7 cellular contexts compared by ENCODE assay signal in the genomic region with DNA sequence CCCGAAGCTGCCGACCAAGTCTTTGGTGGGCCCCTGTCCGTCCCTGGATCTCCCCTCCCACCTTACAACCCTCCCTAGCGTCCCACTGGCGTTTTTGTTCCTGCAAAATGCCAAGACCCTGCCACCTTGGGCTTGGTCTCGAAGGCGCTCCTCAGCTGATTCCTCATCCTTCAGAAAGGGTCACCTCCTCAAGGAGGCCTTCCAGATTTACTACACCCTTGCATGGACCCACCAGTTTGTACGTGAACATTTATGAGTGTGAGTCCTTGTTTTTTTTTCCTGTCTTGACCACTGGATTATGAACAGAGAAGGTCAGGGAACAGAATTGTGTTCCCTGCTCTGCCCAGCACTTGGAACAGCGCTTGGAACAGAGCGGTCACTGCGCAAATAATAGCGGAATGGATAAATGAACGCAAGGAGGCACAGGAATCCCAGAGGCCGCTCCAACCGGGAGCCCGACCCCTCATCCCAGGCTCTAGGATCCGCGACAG. TPM values are rescaled to one million over a fixed set of nuclear protein-coding genes. Genes with fewer than 3 reads are reported as not detected.
DNase-seq lines count a peak whose midpoint lies in the region; ATAC-seq and TF ChIP-seq lines count a peak whose summit lies in the region.

No MANE protein-coding gene starts in this region.

- H3K9me3 Mint-ChIP-seq in activated CD8-positive, alpha-beta T cell treated with anti-CD3 and anti-CD28 coated beads, Interleukin-2, amount 10 ng/mL, durations not matched to agents 7 days and 5 days (ENCODE audit: insufficient read depth) = no peaks in the 10 kb centered on the region
- H3K9me3 Mint-ChIP-seq in stimulated activated naive CD8-positive, alpha-beta T cell treated with anti-CD3 and anti-CD28 coated beads, Interleukin-15, amount 100 ng/mL, for 72 hours = no peaks in the 10 kb centered on the region

- ATAC-seq in activated CD8-positive, alpha-beta T cell treated with anti-CD3 and anti-CD28 coated beads, Interleukin-2, amount 10 ng/mL, durations not matched to agents 7 days and 5 days = no peak
- no peak for ATAC-seq in stimulated activated naive CD8-positive, alpha-beta T cell treated with anti-CD3 and anti-CD28 coated beads, Interleukin-15, amount 100 ng/mL, for 72 hours
- no peak for ATAC-seq in HG02642 (IDR thresholded peaks at IDR 0.05; ENCODE audit: poor library complexity, unreplicated experiment)

- peak overlapping the region; percentile 80 for H3K4me3 Mint-ChIP-seq in activated CD8-positive, alpha-beta T cell treated with anti-CD3 and anti-CD28 coated beads, Interleukin-2, amount 10 ng/mL, durations not matched to agents 7 days and 5 days
- peak overlapping the region; percentile 79 to 87 for H3K4me3 Mint-ChIP-seq in stimulated activated naive CD8-positive, alpha-beta T cell treated with anti-CD3 and anti-CD28 coated beads, Interleukin-15, amount 100 ng/mL, for 72 hours

- TF ChIP-seq CTCF in HFF-Myc (IDR thresholded peaks at IDR 0.05; ENCODE audit: low read depth, low read length, missing control alignments) = no peak

- peaks cover 27% of the 10 kb centered on the region for H3K27me3 Mint-ChIP-seq in activated CD8-positive, alpha-beta T cell treated with anti-CD3 and anti-CD28 coated beads, Interleukin-2, amount 10 ng/mL, durations not matched to agents 7 days and 5 days (ENCODE audit: low read depth)
- H3K27me3 Mint-ChIP-seq in stimulated activated naive CD8-positive, alpha-beta T cell treated with anti-CD3 and anti-CD28 coated beads, Interleukin-15, amount 100 ng/mL, for 72 hours = peaks cover 50% of the 10 kb centered on the region

- no peak overlapping the region for H3K27ac Mint-ChIP-seq in activated CD8-positive, alpha-beta T cell treated with anti-CD3 and anti-CD28 coated beads, Interleukin-2, amount 10 ng/mL, durations not matched to agents 7 days and 5 days
- no peak overlapping the region for H3K27ac Mint-ChIP-seq in stimulated activated naive CD8-positive, alpha-beta T cell treated with anti-CD3 and anti-CD28 coated beads, Interleukin-15, amount 100 ng/mL, for 72 hours

- peaks cover 27% of the 10 kb centered on the region for H3K4me1 Mint-ChIP-seq in activated CD8-positive, alpha-beta T cell treated with anti-CD3 and anti-CD28 coated beads, Interleukin-2, amount 10 ng/mL, durations not matched to agents 7 days and 5 days (ENCODE audit: low read depth)
- peaks cover 53% of the 10 kb centered on the region for H3K4me1 Mint-ChIP-seq in stimulated activated naive CD8-positive, alpha-beta T cell treated with anti-CD3 and anti-CD28 coated beads, Interleukin-15, amount 100 ng/mL, for 72 hours

- peaks cover 53% of the 10 kb centered on the region for H3K27me3 ChIP-seq in iPS-20b (ENCODE audit: insufficient read depth, low read length)

- CTCF ChIA-PET in activated CD8-positive, alpha-beta T cell treated with anti-CD3 and anti-CD28 coated beads, Interleukin-2, amount 10 ng/mL, durations not matched to agents 7 days and 5 days (lab: Charles Lee) = interaction anchor here (0.9 to 3.7 kb wide), 5 partner anchors 17 to 157 kb away, joined by 3 to 13 read pairs (median 3); a partner anchor contains a TSS

- POLR2A ChIA-PET in activated CD8-positive, alpha-beta T cell treated with anti-CD3 and anti-CD28 coated beads, Interleukin-2, amount 10 ng/mL, durations not matched to agents 7 days and 5 days (lab: Charles Lee) = interaction anchor here (0.6 to 3.5 kb wide), 4 partner anchors 10 to 18 kb away, joined by 3 to 24 read pairs (median 11); a partner anchor contains a TSS

- no peak for DNase-seq in HFF-Myc (ENCODE audit: extremely low read depth, low read depth)
- DNase-seq in activated CD8-positive, alpha-beta T cell treated with anti-CD3 and anti-CD28 coated beads, Interleukin-2, amount 10 ng/mL, durations not matched to agents 7 days and 5 days = no peak
- DNase-seq in stimulated activated naive CD8-positive, alpha-beta T cell treated with anti-CD3 and anti-CD28 coated beads, Interleukin-15, amount 100 ng/mL, for 72 hours = no peak
- no peak for DNase-seq in NCI-H2171 (lab: John Stamatoyannopoulos, UW)
- DNase-seq in middle frontal gyrus (ENCODE audit: extremely low spot score, low spot score) = no peak

- peaks cover 9% of the 10 kb centered on the region; the same call in 1 of the 2 replicates for H3K4me1 ChIP-seq in iPS-20b (ENCODE audit: insufficient read depth, low read length)

- H3K36me3 Mint-ChIP-seq in activated CD8-positive, alpha-beta T cell treated with anti-CD3 and anti-CD28 coated beads, Interleukin-2, amount 10 ng/mL, durations not matched to agents 7 days and 5 days (ENCODE audit: low read depth) = peaks cover 20% of the 10 kb centered on the region

- H3K9ac ChIP-seq in iPS-20b (ENCODE audit: low read depth, low read length) = peak overlapping the region; percentile 33; the same call in 1 of the 2 replicates

- no peak overlapping the region for H3K27ac ChIP-seq in iPS-20b (ENCODE audit: low read length)

- peaks cover 22% of the 10 kb centered on the region for H3K36me3 ChIP-seq in iPS-20b (ENCODE audit: insufficient read depth, low read depth, low read length)

- H3K4me3 ChIP-seq in HFF-Myc (replicated peaks; ENCODE audit: low read depth, low read length) = peak overlapping the region; percentile 70
- peak overlapping the region; percentile 91 for H3K4me3 ChIP-seq in iPS-20b (ENCODE audit: low read length)

- no peaks in the 10 kb centered on the region for H3K9me3 ChIP-seq in iPS-20b (ENCODE audit: insufficient read depth, low read depth, low read length)

RNA-seq across cellular contexts. Expression of a gene that starts 0.9 kb away (rescaled TPM):
- 10 to 100 TPM; 27.2 to 30.5 TPM for total RNA-seq in activated CD8-positive, alpha-beta T cell treated with anti-CD3 and anti-CD28 coated beads, Interleukin-2, amount 10 ng/mL, durations not matched to agents 7 days and 5 days

RNA-seq across cellular contexts. Expression of a gene that starts 1.8 kb away (rescaled TPM):
- not detected for total RNA-seq in activated CD8-positive, alpha-beta T cell treated with anti-CD3 and anti-CD28 coated beads, Interleukin-2, amount 10 ng/mL, durations not matched to agents 7 days and 5 days

RNA-seq across cellular contexts. Expression of a gene that starts 6.7 kb away (rescaled TPM):
- 1 to 10 TPM; 2.6 to 3.4 TPM for total RNA-seq in activated CD8-positive, alpha-beta T cell treated with anti-CD3 and anti-CD28 coated beads, Interleukin-2, amount 10 ng/mL, durations not matched to agents 7 days and 5 days

RNA-seq across cellular contexts. Expression of a gene that starts 11.2 kb away (rescaled TPM):
- total RNA-seq in activated CD8-positive, alpha-beta T cell treated with anti-CD3 and anti-CD28 coated beads, Interleukin-2, amount 10 ng/mL, durations not matched to agents 7 days and 5 days = 10 to 100 TPM; 37.6 to 37.9 TPM

RNA-seq across cellular contexts. Expression of a gene that starts 16.4 kb away (rescaled TPM):
- not detected for total RNA-seq in activated CD8-positive, alpha-beta T cell treated with anti-CD3 and anti-CD28 coated beads, Interleukin-2, amount 10 ng/mL, durations not matched to agents 7 days and 5 days
